8 cellular contexts compared by ENCODE assay signal in genomic region chr3:117997201-117998049, GRCh38.
DNase-seq lines count a peak whose midpoint lies in the region; ATAC-seq and TF ChIP-seq lines count a peak whose summit lies in the region.

No MANE protein-coding gene starts in this region.

- no peaks in the 10 kb centered on the region for H3K9me3 ChIP-seq in iPS-15b (ENCODE audit: control insufficient read depth, insufficient read depth, low read length)
- no peaks in the 10 kb centered on the region for H3K9me3 ChIP-seq in sigmoid colon

- intact Hi-C loops in sigmoid colon (cut with DNase I), result loop anchor here (2.0 to 10.0 kb wide), 3 partner anchors 979 to 1223 kb away; no protein-coding TSS in a partner anchor

- H3K36me3 ChIP-seq in iPS-15b (ENCODE audit: control insufficient read depth, insufficient read depth, low read length) (no peaks in the 10 kb centered on the region), sigmoid colon (no peaks in the 10 kb centered on the region)

- H3K4me3 ChIP-seq in iPS-15b (ENCODE audit: low read depth, low read length) (peak overlapping the region; percentile 81), sigmoid colon (peak overlapping the region; percentile 41 to 67 (median 58))

- peaks cover 33% of the 10 kb centered on the region for H3K27me3 ChIP-seq in iPS-15b (ENCODE audit: control insufficient read depth, insufficient read depth, low read length)
- peaks cover 0 to 6% (median 0%) of the 10 kb centered on the region in 3 donors for H3K27me3 ChIP-seq in sigmoid colon

- peak overlapping the region in 3 of 4 donors; percentile 58 to 75 (median 63) for H3K27ac ChIP-seq in sigmoid colon

- H3K9ac ChIP-seq in iPS-15b (ENCODE audit: low read depth, low read length), result no peak overlapping the region

- no peak for TF ChIP-seq EP300 in sigmoid colon (IDR thresholded peaks at IDR 0.05)

- in situ Hi-C loops in SK-MEL-5 (cut with HindIII; ENCODE audit: low pct_unique_long_range_greater_than_20kb, low sequenced_read_pairs) (no loop called here), T47D (cut with HindIII; ENCODE audit: low pct_unique_long_range_greater_than_20kb, low sequenced_read_pairs) (no loop called here)

- peak; percentile 99 for ATAC-seq in HG02759 (IDR thresholded peaks at IDR 0.05; ENCODE audit: unreplicated experiment)

- 4 to 5% methylated on average over 48 of the region's 48 CpGs for WGBS in sigmoid colon, 2 donors

- TF ChIP-seq POLR2A in sigmoid colon (IDR thresholded peaks at IDR 0.05), result no peak

- H3K4me1 ChIP-seq in iPS-15b (ENCODE audit: control insufficient read depth, insufficient read depth, low read length), result peaks cover 3% of the 10 kb centered on the region
- H3K4me1 ChIP-seq in sigmoid colon, result peaks cover 0 to 9% (median 4%) of the 10 kb centered on the region in 4 donors

- TF ChIP-seq CTCF in sigmoid colon (IDR thresholded peaks at IDR 0.05), result peak; percentile 58 to 87 (median 68)

- peak; percentile 68 for DNase-seq in SIG-M5 treated with dmso at 0.1 percent for 504 hours (lab: John Stamatoyannopoulos, UW; ENCODE audit: unreplicated experiment)
- DNase-seq in SIG-M5 (lab: John Stamatoyannopoulos, UW), result no peak
- peak; percentile 70 for DNase-seq in NAMALWA (ENCODE audit: low spot score)
- peak; percentile 76 for DNase-seq in SK-MEL-5 (ENCODE audit: low read depth, low spot score)
- DNase-seq in T47D (ENCODE audit: low read depth in 1 of 2, low spot score in 1 of 2), result peak; percentile 30 to 78
- DNase-seq in sigmoid colon, result peak; percentile 90
